In the genomic region with DNA sequence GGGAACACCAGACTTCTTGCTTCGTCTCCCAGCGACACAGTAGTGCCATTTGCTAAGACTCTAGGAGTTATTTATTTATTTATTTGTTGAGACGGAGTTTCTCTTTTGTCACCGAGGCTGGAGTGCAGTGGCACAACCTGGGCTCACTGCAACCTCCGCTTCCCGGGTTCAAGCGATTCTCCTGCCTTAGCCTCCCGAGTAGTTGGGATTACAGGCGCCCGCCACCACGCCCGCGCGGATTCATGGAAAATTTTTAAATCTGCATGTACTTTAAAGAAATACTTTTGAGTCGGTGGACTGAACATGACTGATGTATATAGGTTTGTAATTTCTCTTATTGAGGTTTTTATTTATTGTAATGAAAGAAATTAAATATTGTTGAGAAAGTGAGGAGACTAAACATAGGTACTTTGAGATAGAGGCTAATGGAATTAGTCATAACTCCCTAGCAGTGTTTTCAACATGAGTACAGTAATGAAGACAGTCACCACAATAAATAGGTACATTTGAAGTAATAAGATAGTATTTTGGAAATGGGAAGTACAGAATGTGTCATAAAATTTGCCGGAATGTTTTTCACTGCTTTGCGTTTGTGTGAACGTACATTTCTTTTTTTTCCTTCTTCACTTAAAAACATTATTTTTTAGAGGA, we compare ENCODE assay signal across 8 cellular contexts. TPM values are rescaled to one million over a fixed set of nuclear protein-coding genes. Genes with fewer than 3 reads are reported as not detected.
DNase-seq lines count a peak whose midpoint lies in the region; FAIRE-seq and TF ChIP-seq lines count a peak whose summit lies in the region.

No MANE protein-coding gene starts in this region.

- peak overlapping the region; percentile 91 to 96 for H3K9ac ChIP-seq in kidney (ENCODE audit: low read length in 2 of 2)

- H3K9me3 Mint-ChIP-seq in activated naive CD8-positive, alpha-beta T cell (ENCODE audit: low read depth): no peaks in the 10 kb centered on the region

- H3K4me1 Mint-ChIP-seq in activated naive CD8-positive, alpha-beta T cell (ENCODE audit: low read depth): peaks cover 38% of the 10 kb centered on the region

- H3K27me3 ChIP-seq in thyroid gland: no peaks in the 10 kb centered on the region

- no peak for TF ChIP-seq POLR2A in thyroid gland (IDR thresholded peaks at IDR 0.05)

- peak overlapping the region; percentile 94 for H3K27ac Mint-ChIP-seq in activated naive CD8-positive, alpha-beta T cell

- 52 to 55% methylated on average over 18 of the region's 18 CpGs for whole genome bisulfite sequencing in thyroid gland, 2 donors

- peak overlapping the region; percentile 97 for H3K4me3 Mint-ChIP-seq in activated naive CD8-positive, alpha-beta T cell

- H3K4me3 ChIP-seq in kidney (ENCODE audit: low read length in 2 of 2) (peak overlapping the region; percentile 95 to 100), thyroid gland (replicated peaks in 1 of 3) (peak overlapping the region; percentile 9 to 83 (median 82))

- intact Hi-C loops in kidney (cut with DNase I): no loop called here
- intact Hi-C loops in thyroid gland (cut with DNase I): no loop called here

- H3K4me1 ChIP-seq in kidney (ENCODE audit: control insufficient read depth in 1 of 2, insufficient read depth in 1 of 2, low read depth in 1 of 2, low read length in 2 of 2) (peaks cover 6 to 8% of the 10 kb centered on the region in 2 donors), thyroid gland (peaks cover 15 to 19% of the 10 kb centered on the region in 2 donors)

- TF ChIP-seq CTCF in kidney (IDR thresholded peaks at IDR 0.05; ENCODE audit: borderline replicate concordance, extremely low read depth, insufficient read depth) (no peak), thyroid gland (IDR thresholded peaks at IDR 0.05) (no peak)

- peak; percentile 1 for DNase-seq in activated T-cell treated with anti-CD3 and anti-CD28 coated beads for 24 hours (ENCODE audit: low read depth)
- no peak for DNase-seq in activated T-cell treated with anti-CD3 and anti-CD28 coated beads for 4 hours
- DNase-seq in kidney: no peak
- peak in 1 of 2 donors; percentile 7 for DNase-seq in thyroid gland
- DNase-seq in D341Med (ENCODE audit: low spot score): no peak
- DNase-seq in DMS79 (lab: John Stamatoyannopoulos, UW): no peak
- DNase-seq in AG20443 (ENCODE audit: low spot score): no peak

- no peaks in the 10 kb centered on the region for H3K9me3 ChIP-seq in kidney (ENCODE audit: control insufficient read depth in 1 of 2, low read length in 2 of 2)
- H3K9me3 ChIP-seq in thyroid gland: no peaks in the 10 kb centered on the region

- peaks cover 3% of the 10 kb centered on the region for H3K36me3 Mint-ChIP-seq in activated naive CD8-positive, alpha-beta T cell

- FAIRE-seq in kidney (lab: Jason Lieb, UNC): no peak

- no peaks in the 10 kb centered on the region for H3K36me3 ChIP-seq in kidney (ENCODE audit: control insufficient read depth in 1 of 2, insufficient read depth in 2 of 2, low read length in 2 of 2)
- no peaks in the 10 kb centered on the region for H3K36me3 ChIP-seq in thyroid gland

- peak overlapping the region; percentile 91 to 94 for H3K27ac ChIP-seq in kidney (ENCODE audit: low read depth in 2 of 2, low read length in 2 of 2)
- no peak overlapping the region for H3K27ac ChIP-seq in thyroid gland

- H3K27me3 Mint-ChIP-seq in activated naive CD8-positive, alpha-beta T cell: peaks cover 2% of the 10 kb centered on the region

RNA-seq across cellular contexts. Expression of a gene that starts 1.0 kb away (rescaled TPM):
- total RNA-seq in kidney (23.6 TPM), thyroid gland (10 to 100 TPM; 23.4 to 42.0 (median 33.7) TPM)
- 120 TPM for polyA plus RNA-seq in kidney (ENCODE audit: insufficient read depth, low read depth, low replicate concordance)

Comparison
In these comparisons a context has a peak if more than half of its experiments do, and no peak if none do; other contexts are left out.
1. H3K27ac ChIP-seq: peak in kidney (2 of 2); none in thyroid gland (0 of 3).